In the genomic region with DNA sequence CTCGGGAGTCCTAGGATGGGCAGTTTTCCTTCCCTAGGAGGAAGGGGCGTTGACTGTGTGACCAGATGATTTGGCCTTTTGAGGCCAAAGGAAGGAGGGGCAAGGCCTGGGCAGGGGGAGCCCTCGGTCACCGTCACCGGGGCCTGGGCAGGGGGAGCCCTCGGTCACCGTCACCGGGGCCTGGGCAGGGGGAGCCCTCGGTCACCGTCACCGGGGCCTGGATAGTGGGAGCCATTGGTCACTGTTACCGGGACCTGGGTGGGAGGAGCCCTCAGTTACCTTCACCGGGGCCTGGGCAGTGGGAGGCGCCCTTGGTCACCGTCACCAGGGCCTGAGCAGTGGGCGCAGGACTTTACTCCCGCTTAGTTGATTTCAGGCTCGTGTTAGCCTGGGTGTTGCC, we compare ENCODE assay signal across 20 cellular contexts. TPM values are rescaled to one million over a fixed set of nuclear protein-coding genes. Genes with fewer than 3 reads are reported as not detected.
DNase-seq lines count a peak whose midpoint lies in the region; ATAC-seq lines count a peak whose summit lies in the region.
"Had no signal": no experiment of that assay in that cellular context is flagged by ENCODE, and none has a peak within 500 bp of the region (broad histone marks: within the 10 kb centered on the region; RNA-seq: fewer than 3 reads in every experiment).

No MANE protein-coding gene starts in this region.

- H3K9me3 Mint-ChIP-seq in activated T-helper 1 cell treated with anti-CD3 and anti-CD28 coated beads, Interleukin-12 subunit alpha, Interleukin-12 subunit beta, Interleukin-2, Interleukin-4 antibody, amounts not matched to agents 30 ng/mL and 10 ng/mL and 1 ng/mL, durations not matched to agents 14 hours and 24 hours and 36 hours = no peaks in the 10 kb centered on the region
- H3K9me3 Mint-ChIP-seq: CD8-positive, alpha-beta T cell had no signal

- H3K4me3 Mint-ChIP-seq in activated T-helper 1 cell treated with anti-CD3 and anti-CD28 coated beads, Interleukin-12 subunit alpha, Interleukin-12 subunit beta, Interleukin-2, Interleukin-4 antibody, amounts not matched to agents 30 ng/mL and 10 ng/mL and 1 ng/mL, durations not matched to agents 14 hours and 24 hours and 36 hours = no peak overlapping the region
- H3K4me3 Mint-ChIP-seq: CD4-positive, CD25-positive, alpha-beta regulatory T cell; CD8-positive, alpha-beta T cell had no signal

- peaks cover 82% of the 10 kb centered on the region for H3K36me3 ChIP-seq in BLaER1

- no peak for ATAC-seq in left ventricle myocardium superior
- no peak for ATAC-seq in left cardiac atrium
- ATAC-seq: CD8-positive, alpha-beta T cell had no signal

- DNase-seq in left ventricle myocardium superior (peak; percentile 15), left cardiac atrium (no peak), iPS-NIHi11 (ENCODE audit: low spot score) (peak; percentile 16), cerebellar cortex (ENCODE audit: low spot score) (no peak)
- DNase-seq in activated T-helper 1 cell treated with anti-CD3 and anti-CD28 coated beads, Interleukin-12 subunit alpha, Interleukin-12 subunit beta, Interleukin-2, Interleukin-4 antibody, amounts not matched to agents 30 ng/mL and 10 ng/mL and 1 ng/mL, durations not matched to agents 14 hours and 24 hours and 36 hours (ENCODE audit: low spot score) = no peak
- DNase-seq: ACHN; AML-193; BE2C; Caco-2; CD4-positive, CD25-positive, alpha-beta regulatory T cell; CD8-positive, alpha-beta T cell; DMS153; DND-41; GM23248; H7; HCEC 1CT had no signal

- intact Hi-C loops in left ventricle myocardium superior (cut with micrococcal nuclease) (no loop called here), left cardiac atrium (cut with DNase I) (no loop called here)
- intact Hi-C loops in activated T-helper 1 cell treated with anti-CD3 and anti-CD28 coated beads, Interleukin-12 subunit alpha, Interleukin-12 subunit beta, Interleukin-2, Interleukin-4 antibody, amounts not matched to agents 30 ng/mL and 10 ng/mL and 1 ng/mL, durations not matched to agents 14 hours and 24 hours and 36 hours (cut with micrococcal nuclease) = no loop called here

- no peak overlapping the region for H3K4me3 ChIP-seq in BLaER1
- H3K4me3 ChIP-seq: GM23248 had no signal

- H3K9me3 ChIP-seq in BLaER1 = peaks cover 9% of the 10 kb centered on the region; the same call in 1 of the 2 replicates
- H3K9me3 ChIP-seq: BE2C, Caco-2 had no signal

- H3K27ac ChIP-seq in BLaER1 = peak overlapping the region; percentile 70
- H3K27ac ChIP-seq: 22Rv1, C4-2B, GM23248 had no signal

- H3K9ac ChIP-seq in BLaER1 = no peak overlapping the region
- H3K9ac ChIP-seq: GM23248 had no signal

- no peak overlapping the region for H3K27ac Mint-ChIP-seq in activated T-helper 1 cell treated with anti-CD3 and anti-CD28 coated beads, Interleukin-12 subunit alpha, Interleukin-12 subunit beta, Interleukin-2, Interleukin-4 antibody, amounts not matched to agents 30 ng/mL and 10 ng/mL and 1 ng/mL, durations not matched to agents 14 hours and 24 hours and 36 hours
- H3K27ac Mint-ChIP-seq: CD4-positive, CD25-positive, alpha-beta regulatory T cell; CD8-positive, alpha-beta T cell had no signal

- H3K4me2 ChIP-seq in BLaER1 = peak overlapping the region; percentile 79

- H4K20me1 ChIP-seq in BLaER1 = no peaks in the 10 kb centered on the region

- H3K36me3 Mint-ChIP-seq in activated T-helper 1 cell treated with anti-CD3 and anti-CD28 coated beads, Interleukin-12 subunit alpha, Interleukin-12 subunit beta, Interleukin-2, Interleukin-4 antibody, amounts not matched to agents 30 ng/mL and 10 ng/mL and 1 ng/mL, durations not matched to agents 14 hours and 24 hours and 36 hours (ENCODE audit: low read depth) = peaks cover 7% of the 10 kb centered on the region

- H3K27me3 ChIP-seq in BLaER1 = no peaks in the 10 kb centered on the region
- H3K27me3 ChIP-seq: BE2C had no signal

- H3K4me1 Mint-ChIP-seq in activated T-helper 1 cell treated with anti-CD3 and anti-CD28 coated beads, Interleukin-12 subunit alpha, Interleukin-12 subunit beta, Interleukin-2, Interleukin-4 antibody, amounts not matched to agents 30 ng/mL and 10 ng/mL and 1 ng/mL, durations not matched to agents 14 hours and 24 hours and 36 hours (ENCODE audit: low read depth) = no peaks in the 10 kb centered on the region

- H3K27me3 Mint-ChIP-seq in activated T-helper 1 cell treated with anti-CD3 and anti-CD28 coated beads, Interleukin-12 subunit alpha, Interleukin-12 subunit beta, Interleukin-2, Interleukin-4 antibody, amounts not matched to agents 30 ng/mL and 10 ng/mL and 1 ng/mL, durations not matched to agents 14 hours and 24 hours and 36 hours (ENCODE audit: insufficient read depth) = no peaks in the 10 kb centered on the region
- H3K27me3 Mint-ChIP-seq: CD4-positive, CD25-positive, alpha-beta regulatory T cell had no signal

- H3K4me1 ChIP-seq in BLaER1 = peaks cover 40% of the 10 kb centered on the region
- H3K4me1 ChIP-seq: BE2C, Caco-2 had no signal

RNA-seq across cellular contexts. Expression of gene D2HGDH, which starts 17.3 kb away (rescaled TPM):
- total RNA-seq in left ventricle myocardium superior = 19.2 TPM
- 10 to 100 TPM; 14.6 to 16.9 TPM for total RNA-seq in left cardiac atrium
- 27.1 and 28.7 TPM in 2 replicates for total RNA-seq in activated T-helper 1 cell treated with anti-CD3 and anti-CD28 coated beads, Interleukin-12 subunit alpha, Interleukin-12 subunit beta, Interleukin-2, Interleukin-4 antibody, amounts not matched to agents 30 ng/mL and 10 ng/mL and 1 ng/mL, durations not matched to agents 14 hours and 24 hours and 36 hours

RNA-seq across cellular contexts. Expression of gene GAL3ST2, which starts 24.8 kb away (rescaled TPM):
- total RNA-seq in left ventricle myocardium superior (not detected), left cardiac atrium (under 1 TPM in 1 of 2 donors, not detected in 1; 0.44 TPM)
- 0.51 and 0.60 TPM in 2 replicates for total RNA-seq in activated T-helper 1 cell treated with anti-CD3 and anti-CD28 coated beads, Interleukin-12 subunit alpha, Interleukin-12 subunit beta, Interleukin-2, Interleukin-4 antibody, amounts not matched to agents 30 ng/mL and 10 ng/mL and 1 ng/mL, durations not matched to agents 14 hours and 24 hours and 36 hours
- total RNA-seq: GM23248, H1 had no signal

RNA-seq across cellular contexts. Expression of gene ING5, which starts 49.9 kb away (rescaled TPM):
- total RNA-seq in left ventricle myocardium superior (16.0 TPM), left cardiac atrium (10 to 100 TPM; 17.4 to 20.1 TPM)
- total RNA-seq in activated T-helper 1 cell treated with anti-CD3 and anti-CD28 coated beads, Interleukin-12 subunit alpha, Interleukin-12 subunit beta, Interleukin-2, Interleukin-4 antibody, amounts not matched to agents 30 ng/mL and 10 ng/mL and 1 ng/mL, durations not matched to agents 14 hours and 24 hours and 36 hours = 50.1 and 57.5 TPM in 2 replicates

RNA-seq across cellular contexts. Expression of gene NEU4, which starts 57.2 kb away (rescaled TPM):
- total RNA-seq in left ventricle myocardium superior (0.52 TPM), left cardiac atrium (under 1 TPM; 0.16 to 0.38 TPM)
- 0.61 and 0.80 TPM in 2 replicates for total RNA-seq in activated T-helper 1 cell treated with anti-CD3 and anti-CD28 coated beads, Interleukin-12 subunit alpha, Interleukin-12 subunit beta, Interleukin-2, Interleukin-4 antibody, amounts not matched to agents 30 ng/mL and 10 ng/mL and 1 ng/mL, durations not matched to agents 14 hours and 24 hours and 36 hours
- total RNA-seq: GM23248, H7 had no signal

Comparison
In these comparisons a context has a peak if more than half of its experiments do, and no peak if none do; other contexts are left out.
1. DNase-seq: peak in left ventricle myocardium superior (single experiment) and iPS-NIHi11 (single experiment); none in left cardiac atrium (single experiment), cerebellar cortex (single experiment) and activated T-helper 1 cell treated with anti-CD3 and anti-CD28 coated beads, Interleukin-12 subunit alpha, Interleukin-12 subunit beta, Interleukin-2, Interleukin-4 antibody, amounts not matched to agents 30 ng/mL and 10 ng/mL and 1 ng/mL, durations not matched to agents 14 hours and 24 hours and 36 hours (single experiment).